ENCODE assay signal across 35 cellular contexts in the genomic region with DNA sequence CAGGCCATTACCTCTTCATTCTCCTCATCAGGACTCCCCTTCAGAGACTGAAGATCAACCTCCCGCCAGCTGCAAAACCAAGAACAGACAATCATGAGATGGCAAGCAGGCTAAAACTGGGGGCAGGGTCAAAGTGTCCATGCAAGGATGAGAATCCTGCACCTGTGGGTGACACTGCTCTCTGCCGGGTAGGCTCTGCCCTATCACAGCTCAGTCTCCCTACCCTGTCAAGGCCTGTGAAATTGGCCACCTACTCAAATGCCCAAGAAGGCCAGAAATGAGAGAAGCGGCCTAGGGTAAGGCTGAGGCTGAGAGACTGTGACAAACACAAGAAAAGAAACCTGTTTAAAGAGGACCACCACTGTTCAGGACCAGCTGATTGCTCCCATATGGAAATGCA. TPM values are rescaled to one million over a fixed set of nuclear protein-coding genes. Genes with fewer than 3 reads are reported as not detected.
"Had no signal": no experiment of that assay in that cellular context is flagged by ENCODE, and none has a peak within 500 bp of the region (broad histone marks: within the 10 kb centered on the region; RNA-seq: fewer than 3 reads in every experiment).

No MANE protein-coding gene starts in this region.

- H3K4me3 ChIP-seq: adrenal gland, ascending aorta, coronary artery, heart right ventricle, sigmoid colon, smooth muscle cell, thyroid gland, upper lobe of right lung had no signal

- ATAC-seq: activated T-cell treated with anti-CD3 and anti-CD28 coated beads, Interleukin-2, amount 50 U/mL, for 4 hours; heart right ventricle; left cardiac atrium; upper lobe of right lung had no signal

- H3K9me3 ChIP-seq: adrenal gland, ascending aorta, heart right ventricle, sigmoid colon, SK-N-SH, thyroid gland, upper lobe of right lung had no signal

- DNase-seq: activated CD4-positive, alpha-beta T cell treated with anti-CD3 and anti-CD28 coated beads, Interleukin-2, amount 10 ng/mL, durations not matched to agents 7 days and 5 days; activated CD4-positive, CD25-positive, alpha-beta regulatory T cell treated with anti-CD3 and anti-CD28 coated beads, Interleukin-2, amount 50 U/mL, for 72 hours; activated effector memory CD4-positive, alpha-beta T cell treated with anti-CD3 and anti-CD28 coated beads, Interleukin-2, amount 50 U/mL, for 16 hours; activated naive CD4-positive, alpha-beta T cell treated with anti-CD3 and anti-CD28 coated beads, Interleukin-2, amount 10 ng/mL, durations not matched to agents 7 days and 5 days; activated T-cell treated with anti-CD3 and anti-CD28 coated beads, Interleukin-2, amount 50 U/mL, for 4 hours; cerebellar nuclear complex; endodermal cell; foreskin fibroblast; heart right ventricle; islet precursor cell; left cardiac atrium; mesenchymal stem cell; occipital lobe; retina; sigmoid colon; SK-N-SH; stimulated activated CD4-positive, alpha-beta T cell treated with anti-CD3 and anti-CD28 coated beads, Interleukin-2, amount 100 ng/mL, for 48 hours; stimulated activated CD8-positive, alpha-beta memory T cell treated with anti-CD3 and anti-CD28 coated beads, Interleukin-4, amount 100 ng/mL, for 48 hours; stimulated activated naive CD4-positive, alpha-beta T cell treated with Interleukin-2 at 50 U/mL for 16 hours; substantia nigra; thyroid gland; upper lobe of right lung had no signal

- H3K4me1 ChIP-seq: ascending aorta, upper lobe of right lung had no signal

- H3K27ac ChIP-seq: adrenal gland, ascending aorta, coronary artery, epithelial cell of prostate, heart right ventricle, sigmoid colon, thyroid gland, upper lobe of right lung, VCaP had no signal

- H3K27me3 Mint-ChIP-seq: activated CD4-positive, alpha-beta T cell treated with anti-CD3 and anti-CD28 coated beads, Interleukin-2, amount 10 ng/mL, durations not matched to agents 7 days and 5 days; activated naive CD4-positive, alpha-beta T cell treated with anti-CD3 and anti-CD28 coated beads, Interleukin-2, amount 10 ng/mL, durations not matched to agents 7 days and 5 days had no signal

- H3K27me3 ChIP-seq: adrenal gland, ascending aorta, heart right ventricle, sigmoid colon, thyroid gland, upper lobe of right lung had no signal

- H3K9me3 Mint-ChIP-seq: activated CD4-positive, alpha-beta T cell treated with anti-CD3 and anti-CD28 coated beads, Interleukin-2, amount 10 ng/mL, durations not matched to agents 7 days and 5 days; activated naive CD4-positive, alpha-beta T cell treated with anti-CD3 and anti-CD28 coated beads, Interleukin-2, amount 10 ng/mL, durations not matched to agents 7 days and 5 days; activated T-cell treated with anti-CD3 and anti-CD28 coated beads, Interleukin-2, amount 50 U/mL, for 4 hours; endodermal cell; neural crest cell had no signal

- H3K9me2 ChIP-seq: SK-N-SH had no signal

- H3K9ac ChIP-seq: SK-N-SH had no signal

- H3K4me3 Mint-ChIP-seq: activated CD4-positive, alpha-beta T cell treated with anti-CD3 and anti-CD28 coated beads, Interleukin-2, amount 10 ng/mL, durations not matched to agents 7 days and 5 days; activated naive CD4-positive, alpha-beta T cell treated with anti-CD3 and anti-CD28 coated beads, Interleukin-2, amount 10 ng/mL, durations not matched to agents 7 days and 5 days; activated T-cell treated with anti-CD3 and anti-CD28 coated beads, Interleukin-2, amount 50 U/mL, for 4 hours; endodermal cell had no signal

- H3K27ac Mint-ChIP-seq: activated naive CD4-positive, alpha-beta T cell treated with anti-CD3 and anti-CD28 coated beads, Interleukin-2, amount 10 ng/mL, durations not matched to agents 7 days and 5 days; endodermal cell had no signal

- H3K4me2 ChIP-seq: SK-N-SH, smooth muscle cell had no signal

RNA-seq across cellular contexts. Expression of a gene that starts 34.3 kb away (rescaled TPM):
- total RNA-seq: activated CD4-positive, alpha-beta T cell treated with anti-CD3 and anti-CD28 coated beads, Interleukin-2, amount 10 ng/mL, durations not matched to agents 7 days and 5 days; activated T-cell treated with anti-CD3 and anti-CD28 coated beads, Interleukin-2, amount 50 U/mL, for 4 hours; adrenal gland; ascending aorta; endodermal cell; fibroblast of lung; heart right ventricle; left cardiac atrium; liver; mononuclear cell; myocyte; neural crest cell; posterior vena cava; sigmoid colon; smooth muscle cell; T-helper 2 cell treated with Interferon-gamma antibody and Interleukin-4, amounts not matched to agents 100 ng/mL and 5 ng/mL, for 36 hours; thyroid gland; upper lobe of right lung had no signal
